In genomic region chr4:27316176-27316575, GRCh38 we compare ENCODE assay signal across 19 cellular contexts.
"Had no signal": no experiment of that assay in that cellular context is flagged by ENCODE, and none has a peak within 500 bp of the region (broad histone marks: within the 10 kb centered on the region; RNA-seq: fewer than 3 reads in every experiment).

No MANE protein-coding gene starts in this region.

- H3K4me1 ChIP-seq: foreskin keratinocyte had no signal

- H3K27me3 ChIP-seq: neural progenitor cell, ovary, stomach had no signal

- H3K9ac ChIP-seq: neural progenitor cell had no signal

- H3K36me3 ChIP-seq: neural progenitor cell, ovary, stomach, thoracic aorta had no signal

- H3K4me3 ChIP-seq: coronary artery, neural progenitor cell, ovary, stomach, thoracic aorta had no signal

- H3K27ac ChIP-seq: coronary artery, foreskin keratinocyte, neural progenitor cell, ovary, stomach, thoracic aorta had no signal

- DNase-seq: effector CD4-positive, alpha-beta T cell; endodermal cell; erythroblast; foreskin keratinocyte; kidney; left cardiac atrium; left ventricle myocardium superior; nucleus accumbens; ovary; right cardiac atrium; small intestine; stimulated activated CD4-positive, alpha-beta T cell treated with anti-CD3 and anti-CD28 coated beads, Interleukin-12 subunit alpha, Interleukin-12 subunit beta, amount 100 ng/mL, for 4 hours; stimulated activated naive CD4-positive, alpha-beta T cell; stomach; substantia nigra; trophoblast cell had no signal

- H3K9me3 ChIP-seq: ovary, stomach, thoracic aorta had no signal
